In genomic region chr1:94093351-94093750, GRCh38 we compare ENCODE assay signal across 1 cellular context.
TF ChIP-seq lines count a peak whose summit lies in the region.

No MANE protein-coding gene starts in this region.

TF ChIP-seq in K562, 482 proteins besides CTCF, POLR2A, EP300 and RAD21 (continued from another document):
- TF ChIP-seq SFPQ (IDR thresholded peaks at IDR 0.05; ENCODE audit: low read depth, low read length) (no peak), TAL1 (IDR thresholded peaks at IDR 0.05) (peak; percentile 17; the same call in 1 of the 2 replicates), ZNF707 (CRISPR knock-in tag; conservative IDR thresholded peaks at IDR 0.05) (no peak)
TF ChIP-seq in K562: peak in this region for 1.
